19 cellular contexts compared by ENCODE assay signal in the genomic region with DNA sequence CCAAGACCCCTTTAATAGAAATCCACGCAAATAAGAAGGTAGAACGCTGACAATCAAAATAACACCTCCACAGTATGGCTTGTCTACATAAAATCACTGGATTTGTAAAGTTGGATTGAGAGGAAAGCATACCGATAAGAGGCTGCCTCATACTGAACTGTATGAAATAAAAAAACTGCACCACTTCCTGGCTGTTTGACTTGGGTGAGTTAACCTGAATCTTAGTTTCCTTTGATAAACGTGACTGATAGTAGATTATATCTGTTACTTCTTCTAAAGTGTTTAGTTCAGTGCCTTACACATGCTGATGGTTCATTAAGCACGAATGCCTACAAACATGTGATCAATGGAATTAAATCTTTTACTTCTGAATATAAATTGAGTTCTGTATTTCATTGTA.
"Had no signal": no experiment of that assay in that cellular context is flagged by ENCODE, and none has a peak within 500 bp of the region (broad histone marks: within the 10 kb centered on the region; RNA-seq: fewer than 3 reads in every experiment).

No MANE protein-coding gene starts in this region.

- H3K9me3 ChIP-seq: ascending aorta, gastrocnemius medialis, tibial nerve, uterus had no signal

- H3K9ac ChIP-seq: neural progenitor cell had no signal

- H3K36me3 Mint-ChIP-seq: activated naive CD4-positive, alpha-beta T cell treated with anti-CD3 and anti-CD28 coated beads, Interleukin-2, amount 10 ng/mL, durations not matched to agents 7 days and 5 days; neural progenitor cell had no signal

- DNase-seq: activated effector memory CD4-positive, alpha-beta T cell treated with Interleukin-2 at 50 U/mL for 16 hours; activated naive CD4-positive, alpha-beta T cell treated with anti-CD3 and anti-CD28 coated beads, Interleukin-2, amount 10 ng/mL, durations not matched to agents 7 days and 5 days; gastrocnemius medialis; head of caudate nucleus; kidney; mammary epithelial cell; right cardiac atrium; stimulated activated CD4-positive, alpha-beta T cell treated with anti-CD3 and anti-CD28 coated beads, Interleukin-2, amount 100 ng/mL, for 24 hours; stimulated activated naive CD8-positive, alpha-beta T cell treated with anti-CD3 and anti-CD28 coated beads, Interleukin-15, Interleukin-2, amounts not matched to agents 100 U/mL and 50 U/mL, for 24 hours; substantia nigra; uterus had no signal

- H3K27ac ChIP-seq: ascending aorta, coronary artery, gastrocnemius medialis, neural progenitor cell, tibial nerve, uterus had no signal

- H3K27ac Mint-ChIP-seq: activated naive CD4-positive, alpha-beta T cell treated with anti-CD3 and anti-CD28 coated beads, Interleukin-2, amount 10 ng/mL, durations not matched to agents 7 days and 5 days; neural progenitor cell; progenitor cell of endocrine pancreas; T-helper 1 cell treated with Interleukin-12 subunit alpha and Interleukin-12 subunit beta and Interleukin-4 antibody, amounts not matched to agents 30 μg/mL and 1 μg/mL, for 36 hours had no signal

- H3K4me1 ChIP-seq: gastrocnemius medialis, neural progenitor cell had no signal

- H3K27me3 Mint-ChIP-seq: activated naive CD4-positive, alpha-beta T cell treated with anti-CD3 and anti-CD28 coated beads, Interleukin-2, amount 10 ng/mL, durations not matched to agents 7 days and 5 days had no signal

- H3K36me3 ChIP-seq: ascending aorta, gastrocnemius medialis, neural progenitor cell, tibial nerve, uterus had no signal

- H2AFZ ChIP-seq: neural progenitor cell had no signal

- H3K27me3 ChIP-seq: ascending aorta, gastrocnemius medialis, neural progenitor cell, tibial nerve, uterus had no signal

- H3K9me3 Mint-ChIP-seq: activated naive CD4-positive, alpha-beta T cell treated with anti-CD3 and anti-CD28 coated beads, Interleukin-2, amount 10 ng/mL, durations not matched to agents 7 days and 5 days; T-helper 1 cell treated with Interleukin-12 subunit alpha and Interleukin-12 subunit beta and Interleukin-4 antibody, amounts not matched to agents 30 μg/mL and 1 μg/mL, for 36 hours had no signal

- ATAC-seq: esophagus mucosa; gastrocnemius medialis; left lobe of liver; right cardiac atrium; stimulated activated naive CD8-positive, alpha-beta T cell treated with anti-CD3 and anti-CD28 coated beads, Interleukin-15, Interleukin-2, amounts not matched to agents 100 U/mL and 50 U/mL, for 24 hours had no signal

- H3K4me2 ChIP-seq: neural progenitor cell had no signal

- H3K4me3 ChIP-seq: ascending aorta, coronary artery, gastrocnemius medialis, neural progenitor cell, tibial nerve, uterus had no signal

- H3K4me3 Mint-ChIP-seq: activated naive CD4-positive, alpha-beta T cell treated with anti-CD3 and anti-CD28 coated beads, Interleukin-2, amount 10 ng/mL, durations not matched to agents 7 days and 5 days; neural progenitor cell; T-helper 1 cell treated with Interleukin-12 subunit alpha and Interleukin-12 subunit beta and Interleukin-4 antibody, amounts not matched to agents 30 μg/mL and 1 μg/mL, for 36 hours had no signal
